Comparison of ENCODE assay signal across 14 cellular contexts in the genomic region with DNA sequence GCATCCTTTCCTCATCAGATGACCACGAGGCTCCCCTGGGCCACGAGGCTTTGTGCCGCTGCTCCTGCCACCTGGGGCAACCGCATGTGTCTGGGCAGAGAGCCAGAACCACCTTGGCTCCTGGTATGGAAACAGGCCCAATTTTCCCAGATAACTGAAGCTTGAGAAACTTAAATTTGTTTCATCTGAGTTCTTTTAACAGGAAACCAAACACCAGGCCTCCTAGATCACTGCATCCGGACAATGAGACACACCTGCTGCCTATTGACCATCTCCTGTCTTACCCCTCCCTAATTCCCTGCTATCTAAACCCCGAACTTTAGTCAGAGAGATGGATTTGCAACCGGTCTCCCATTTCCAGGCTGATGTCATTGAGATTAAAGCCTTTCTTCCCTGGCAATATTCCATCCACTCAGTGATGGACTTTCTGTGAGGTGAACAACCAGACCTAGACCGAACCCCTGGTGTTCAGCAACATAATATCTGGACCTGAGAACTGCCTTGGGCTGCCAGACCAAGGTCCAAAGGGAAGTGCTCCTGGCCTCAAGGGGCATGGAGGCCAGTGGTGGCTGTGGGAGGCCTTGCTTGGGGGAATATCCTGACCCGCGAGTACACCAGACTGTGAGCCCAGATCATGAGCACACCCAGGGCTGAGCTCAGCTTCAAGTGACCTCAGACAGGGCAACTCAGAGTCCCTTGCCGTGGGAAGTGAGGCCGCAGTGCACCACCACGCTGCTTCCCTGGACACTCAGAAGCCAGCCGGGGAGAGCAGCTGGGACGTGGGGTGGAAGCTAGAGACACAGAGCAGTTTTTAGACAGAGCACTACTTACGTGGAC.
DNase-seq lines count a peak whose midpoint lies in the region; TF ChIP-seq lines count a peak whose summit lies in the region.
"Had no signal": no experiment of that assay in that cellular context is flagged by ENCODE, and none has a peak within 500 bp of the region (broad histone marks: within the 10 kb centered on the region; RNA-seq: fewer than 3 reads in every experiment).

No MANE protein-coding gene starts in this region.

- H3K36me3 ChIP-seq in thyroid gland, result no peaks in the 10 kb centered on the region
- H3K36me3 ChIP-seq: esophagus squamous epithelium had no signal

- no peak for TF ChIP-seq CTCF in epithelial cell of esophagus (IDR thresholded peaks at IDR 0.05; ENCODE audit: insufficient read depth, low read depth, low read length, missing control alignments)
- TF ChIP-seq CTCF in thyroid gland (IDR thresholded peaks at IDR 0.05), result no peak

- WGBS in thyroid gland, 2 donors, result 65% methylated on average over 15 of the region's 16 CpGs

- no peak overlapping the region for H3K4me3 ChIP-seq in epithelial cell of esophagus (ENCODE audit: low read length)
- no peak overlapping the region for H3K4me3 ChIP-seq in thyroid gland (replicated peaks in 1 of 3)
- H3K4me3 ChIP-seq: esophagus squamous epithelium, mucosa of descending colon, psoas muscle had no signal

- DNase-seq in NCI-H510A treated with DMSO at 0.1 percent for 48 hours (lab: John Stamatoyannopoulos, UW), result peak; percentile 63
- no peak for DNase-seq in NCI-H510A (lab: John Stamatoyannopoulos, UW)
- DNase-seq in NCI-H2171 treated with DMSO at 0.1 percent for 48 hours (lab: John Stamatoyannopoulos, UW), result peak; percentile 18
- DNase-seq in epithelial cell of esophagus (ENCODE audit: low read depth), result peak; percentile 35
- peak; percentile 29 to 37 for DNase-seq in thyroid gland
- no peak for DNase-seq in hippocampal formation (lab: John Stamatoyannopoulos, UW)
- no peak for DNase-seq in activated CD4-positive, CD25-positive, alpha-beta regulatory T cell treated with anti-CD3 and anti-CD28 coated beads, Interleukin-2, amount 50 U/mL, for 72 hours
- no peak for DNase-seq in NCI-H1930 (lab: John Stamatoyannopoulos, UW)
- DNase-seq: esophagus squamous epithelium; mucosa of descending colon; NCI-H524; psoas muscle; stimulated activated CD4-positive, alpha-beta T cell treated with anti-CD3 and anti-CD28 coated beads, Interleukin-4, amount 100 ng/mL, for 1 hour; stimulated activated naive CD4-positive, alpha-beta T cell had no signal

- H3K27me3 ChIP-seq in thyroid gland, result no peaks in the 10 kb centered on the region
- H3K27me3 ChIP-seq: esophagus squamous epithelium had no signal

- no peaks in the 10 kb centered on the region for H3K9me3 ChIP-seq in thyroid gland
- H3K9me3 ChIP-seq: esophagus squamous epithelium, mucosa of descending colon, psoas muscle had no signal

- H3K27ac ChIP-seq in thyroid gland, result no peak overlapping the region
- H3K27ac ChIP-seq: esophagus squamous epithelium, psoas muscle had no signal

- intact Hi-C loops in thyroid gland (cut with DNase I), result no loop called here

- no peak for TF ChIP-seq POLR2A in thyroid gland (IDR thresholded peaks at IDR 0.05)

- H3K4me1 ChIP-seq in thyroid gland, result no peaks in the 10 kb centered on the region
- H3K4me1 ChIP-seq: esophagus squamous epithelium had no signal

Comparison
In these comparisons a context has a peak if more than half of its experiments do, and no peak if none do; other contexts are left out.
1. DNase-seq: peak in NCI-H510A treated with DMSO at 0.1 percent for 48 hours (single experiment), NCI-H2171 treated with DMSO at 0.1 percent for 48 hours (single experiment), epithelial cell of esophagus (single experiment) and thyroid gland (2 of 2); none in NCI-H510A (single experiment), hippocampal formation (0 of 2), activated CD4-positive, CD25-positive, alpha-beta regulatory T cell treated with anti-CD3 and anti-CD28 coated beads, Interleukin-2, amount 50 U/mL, for 72 hours (single experiment) and NCI-H1930 (0 of 2).